In the genomic region with DNA sequence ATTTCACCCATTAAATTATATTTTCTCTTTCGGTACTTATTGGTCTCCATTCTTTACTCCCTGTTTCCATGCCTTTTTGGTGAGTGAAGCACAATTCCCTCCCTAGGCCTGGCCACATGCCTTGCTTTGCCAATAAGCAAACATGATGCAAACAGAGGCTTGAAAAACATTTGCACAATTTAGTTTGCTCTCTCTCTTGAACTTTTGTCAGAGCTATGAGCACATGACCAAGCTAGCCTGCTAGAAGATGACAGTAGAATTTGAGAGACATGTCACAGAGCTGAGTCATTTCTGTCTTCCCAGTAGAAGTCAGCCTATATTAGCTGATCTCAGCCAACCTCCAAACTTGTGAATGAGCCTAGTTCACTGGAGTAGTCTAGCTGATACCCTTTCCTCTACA, we compare ENCODE assay signal across 8 cellular contexts. TPM values are rescaled to one million over a fixed set of nuclear protein-coding genes. Genes with fewer than 3 reads are reported as not detected.
DNase-seq lines count a peak whose midpoint lies in the region; ATAC-seq and TF ChIP-seq lines count a peak whose summit lies in the region.

No MANE protein-coding gene starts in this region.

- no peaks in the 10 kb centered on the region for H3K9me3 ChIP-seq in MG63

- H3K4me1 Mint-ChIP-seq in activated CD4-positive, alpha-beta T cell treated with anti-CD3 and anti-CD28 coated beads for 36 hours, result peaks cover 11% of the 10 kb centered on the region
- H3K4me1 Mint-ChIP-seq in activated CD4-positive, alpha-beta T cell treated with anti-CD3 and anti-CD28 coated beads, Interleukin-2, amount 10 ng/mL, durations not matched to agents 24 days and 14 days, result peaks cover 11% of the 10 kb centered on the region
- peaks cover 60% of the 10 kb centered on the region for H3K4me1 Mint-ChIP-seq in HFFc6 (ENCODE audit: low read depth)

- peak; percentile 95 for ATAC-seq in activated CD4-positive, alpha-beta T cell treated with anti-CD3 and anti-CD28 coated beads for 36 hours
- peak; percentile 88 for ATAC-seq in sciatic nerve

- H3K27ac Mint-ChIP-seq in activated CD4-positive, alpha-beta T cell treated with anti-CD3 and anti-CD28 coated beads for 36 hours, result no peak overlapping the region
- H3K27ac Mint-ChIP-seq in activated CD4-positive, alpha-beta T cell treated with anti-CD3 and anti-CD28 coated beads, Interleukin-2, amount 10 ng/mL, durations not matched to agents 24 days and 14 days, result no peak overlapping the region
- H3K27ac Mint-ChIP-seq in HFFc6, result peak overlapping the region; percentile 83

- no peak overlapping the region for H3K4me3 Mint-ChIP-seq in activated CD4-positive, alpha-beta T cell treated with anti-CD3 and anti-CD28 coated beads for 36 hours
- H3K4me3 Mint-ChIP-seq in activated CD4-positive, alpha-beta T cell treated with anti-CD3 and anti-CD28 coated beads, Interleukin-2, amount 10 ng/mL, durations not matched to agents 24 days and 14 days, result no peak overlapping the region
- H3K4me3 Mint-ChIP-seq in HFFc6, result peak overlapping the region; percentile 41; the same call in 1 of the 2 replicates

- CTCF ChIA-PET in activated CD4-positive, alpha-beta T cell treated with anti-CD3 and anti-CD28 coated beads for 36 hours (lab: Charles Lee), result no interaction called here

- H3K27me3 Mint-ChIP-seq in activated CD4-positive, alpha-beta T cell treated with anti-CD3 and anti-CD28 coated beads for 36 hours, result no peaks in the 10 kb centered on the region
- no peaks in the 10 kb centered on the region for H3K27me3 Mint-ChIP-seq in activated CD4-positive, alpha-beta T cell treated with anti-CD3 and anti-CD28 coated beads, Interleukin-2, amount 10 ng/mL, durations not matched to agents 24 days and 14 days
- H3K27me3 Mint-ChIP-seq in HFFc6 (ENCODE audit: insufficient read depth), result no peaks in the 10 kb centered on the region

- H3K36me3 Mint-ChIP-seq in activated CD4-positive, alpha-beta T cell treated with anti-CD3 and anti-CD28 coated beads for 36 hours (ENCODE audit: low read depth), result peaks cover 7% of the 10 kb centered on the region
- no peaks in the 10 kb centered on the region for H3K36me3 Mint-ChIP-seq in activated CD4-positive, alpha-beta T cell treated with anti-CD3 and anti-CD28 coated beads, Interleukin-2, amount 10 ng/mL, durations not matched to agents 24 days and 14 days (ENCODE audit: low read depth)
- H3K36me3 Mint-ChIP-seq in HFFc6 (ENCODE audit: low read depth), result peaks cover 32% of the 10 kb centered on the region

- no peak overlapping the region for H3K4me3 ChIP-seq in MG63

- no peak for TF ChIP-seq CTCF in HFFc6 (IDR thresholded peaks at IDR 0.05)

- POLR2A ChIA-PET in activated CD4-positive, alpha-beta T cell treated with anti-CD3 and anti-CD28 coated beads for 36 hours (lab: Charles Lee), result no interaction called here

- intact Hi-C loops in activated CD4-positive, alpha-beta T cell treated with anti-CD3 and anti-CD28 coated beads for 36 hours (cut with DNase I, micrococcal nuclease), result loop anchor here in 1 of 2 experiments (5.0 kb wide), 1 partner anchor 65 kb away; a partner anchor contains a TSS
- intact Hi-C loops in activated CD4-positive, alpha-beta T cell treated with anti-CD3 and anti-CD28 coated beads, Interleukin-2, amount 10 ng/mL, durations not matched to agents 24 days and 14 days (cut with micrococcal nuclease), result loop anchor here (10.0 kb wide), 1 partner anchor 63 kb away; a partner anchor contains a TSS
- intact Hi-C loops in sciatic nerve (cut with DNase I), result no loop called here

- no peaks in the 10 kb centered on the region for H3K27me3 ChIP-seq in MG63

- DNase-seq in activated CD4-positive, alpha-beta T cell treated with anti-CD3 and anti-CD28 coated beads for 36 hours, result no peak
- DNase-seq in activated CD4-positive, alpha-beta T cell treated with anti-CD3 and anti-CD28 coated beads, Interleukin-2, amount 10 ng/mL, durations not matched to agents 24 days and 14 days, result no peak
- DNase-seq in HFFc6 (peak; percentile 97), MG63 (peak; percentile 35), dermis blood vessel endothelial cell (peak; percentile 15), sciatic nerve (ENCODE audit: low spot score) (no peak), T-helper 9 cell (no peak), ecto neural progenitor cell (ENCODE audit: low spot score) (no peak)

- H3K36me3 ChIP-seq in MG63, result peaks cover 9% of the 10 kb centered on the region

- H3K9me3 Mint-ChIP-seq in activated CD4-positive, alpha-beta T cell treated with anti-CD3 and anti-CD28 coated beads for 36 hours (ENCODE audit: low read depth), result no peaks in the 10 kb centered on the region
- H3K9me3 Mint-ChIP-seq in activated CD4-positive, alpha-beta T cell treated with anti-CD3 and anti-CD28 coated beads, Interleukin-2, amount 10 ng/mL, durations not matched to agents 24 days and 14 days, result peaks cover 3% of the 10 kb centered on the region
- H3K9me3 Mint-ChIP-seq in HFFc6, result no peaks in the 10 kb centered on the region

RNA-seq across cellular contexts. Expression of a gene that starts 24.6 kb away (rescaled TPM):
- total RNA-seq in activated CD4-positive, alpha-beta T cell treated with anti-CD3 and anti-CD28 coated beads for 36 hours, result not detected
- not detected in 2 replicates for total RNA-seq in activated CD4-positive, alpha-beta T cell treated with anti-CD3 and anti-CD28 coated beads, Interleukin-2, amount 10 ng/mL, durations not matched to agents 24 days and 14 days
- not detected for total RNA-seq in HFFc6 (2021; fragmentation: NEBNext Ultra II Directional; extraction: Animal tissue kit (Norgen Biotek cat#: 25700))
- total RNA-seq in MG63 (2014; rRNA removed; shearing (Covaris generic); ENCODE audit: low replicate concordance), result not detected in 2 replicates
- not detected in 2 replicates for total RNA-seq in dermis blood vessel endothelial cell
- not detected for total RNA-seq in sciatic nerve

Comparison
In these comparisons a context has a peak if more than half of its experiments do, and no peak if none do; other contexts are left out.
1. DNase-seq: peak in HFFc6 (single experiment), MG63 (single experiment) and dermis blood vessel endothelial cell (single experiment); none in activated CD4-positive, alpha-beta T cell treated with anti-CD3 and anti-CD28 coated beads for 36 hours (single experiment), activated CD4-positive, alpha-beta T cell treated with anti-CD3 and anti-CD28 coated beads, Interleukin-2, amount 10 ng/mL, durations not matched to agents 24 days and 14 days (single experiment), sciatic nerve (single experiment), T-helper 9 cell (single experiment) and ecto neural progenitor cell (single experiment).